ENCODE assay signal across 1 cellular context in genomic region chr14:91402278-91403068, GRCh38.
TF ChIP-seq lines count a peak whose summit lies in the region.

No MANE protein-coding gene starts in this region.

TF ChIP-seq in GM12878, 131 proteins besides CTCF, POLR2A, EP300 and RAD21 (continued from another document):
- TF ChIP-seq IKZF2 (IDR thresholded peaks at IDR 0.05) (no peak), NR2C2 (IDR thresholded peaks at IDR 0.05; ENCODE audit: borderline replicate concordance, control insufficient read depth, insufficient read length, low read depth) (no peak), E4F1 (IDR thresholded peaks at IDR 0.05; ENCODE audit: borderline replicate concordance, partially characterized antibody) (no peak), HCFC1 (IDR thresholded peaks at IDR 0.05; ENCODE audit: low read length) (no peak), IRF4 (IDR thresholded peaks at IDR 0.05; ENCODE audit: low read depth, low read length) (no peak), SKIL (IDR thresholded peaks at IDR 0.05; ENCODE audit: low read depth, poor library complexity, severe bottlenecking) (no peak), NFIC (IDR thresholded peaks at IDR 0.05; ENCODE audit: low read depth, low read length) (no peak)
